In genomic region chr18:48772457-48772856, GRCh38 we compare ENCODE assay signal across 1 cellular context.
TF ChIP-seq lines count a peak whose summit lies in the region.

No MANE protein-coding gene starts in this region.

TF ChIP-seq in HEK293, 187 proteins besides CTCF, POLR2A, EP300 and RAD21 (continued from another document):
- TF ChIP-seq, protein P1, sequence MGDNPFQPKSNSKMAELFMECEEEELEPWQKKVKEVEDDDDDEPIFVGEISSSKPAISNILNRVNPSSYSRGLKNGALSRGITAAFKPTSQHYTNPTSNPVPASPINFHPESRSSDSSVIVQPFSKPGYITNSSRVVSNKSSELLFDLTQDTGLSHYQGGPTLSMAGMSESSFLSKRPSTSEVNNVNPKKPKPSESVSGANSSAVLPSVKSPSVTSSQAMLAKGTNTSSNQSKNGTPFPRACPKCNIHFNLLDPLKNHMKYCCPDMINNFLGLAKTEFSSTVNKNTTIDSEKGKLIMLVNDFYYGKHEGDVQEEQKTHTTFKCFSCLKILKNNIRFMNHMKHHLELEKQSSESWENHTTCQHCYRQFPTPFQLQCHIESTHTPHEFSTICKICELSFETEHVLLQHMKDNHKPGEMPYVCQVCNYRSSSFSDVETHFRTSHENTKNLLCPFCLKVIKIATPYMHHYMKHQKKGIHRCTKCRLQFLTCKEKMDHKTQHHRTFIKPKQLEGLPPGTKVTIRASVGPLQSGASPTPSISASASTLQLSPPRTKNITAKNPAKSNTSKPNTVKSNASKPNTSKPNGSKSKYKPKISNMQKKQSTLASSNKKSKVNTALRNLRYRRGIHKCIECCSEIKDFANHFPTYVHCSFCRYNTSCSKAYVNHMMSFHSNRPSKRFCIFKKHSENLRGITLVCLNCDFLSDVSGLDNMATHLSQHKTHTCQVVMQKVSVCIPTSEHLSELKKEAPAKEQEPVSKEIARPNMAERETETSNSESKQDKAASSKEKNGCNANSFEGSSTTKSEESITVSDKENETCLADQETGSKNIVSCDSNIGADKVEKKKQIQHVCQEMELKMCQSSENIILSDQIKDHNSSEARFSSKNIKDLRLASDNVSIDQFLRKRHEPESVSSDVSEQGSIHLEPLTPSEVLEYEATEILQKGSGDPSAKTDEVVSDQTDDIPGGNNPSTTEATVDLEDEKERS (tag by site-specific recombination; IDR thresholded peaks at IDR 0.05): peak; percentile 87; the same call in 1 of the 2 replicates
- TF ChIP-seq ZNF146 (tag by site-specific recombination; IDR thresholded peaks at IDR 0.05): peak; percentile 99
- TF ChIP-seq ZNF830 (tag by site-specific recombination; IDR thresholded peaks at IDR 0.05; ENCODE audit: low read depth): no peak
- peak; percentile 82; the same call in 1 of the 2 replicates for TF ChIP-seq ZNF580 (tag by site-specific recombination; IDR thresholded peaks at IDR 0.05)
- TF ChIP-seq ZBTB21 (tag by site-specific recombination; IDR thresholded peaks at IDR 0.05): no peak
- TF ChIP-seq ZIC2 (tag by site-specific recombination; IDR thresholded peaks at IDR 0.05): no peak
- TF ChIP-seq ZNF501 (tag by site-specific recombination; IDR thresholded peaks at IDR 0.05): no peak
- no peak for TF ChIP-seq ZNF610 (tag by site-specific recombination; IDR thresholded peaks at IDR 0.05; ENCODE audit: borderline replicate concordance)
- TF ChIP-seq, protein P2, sequence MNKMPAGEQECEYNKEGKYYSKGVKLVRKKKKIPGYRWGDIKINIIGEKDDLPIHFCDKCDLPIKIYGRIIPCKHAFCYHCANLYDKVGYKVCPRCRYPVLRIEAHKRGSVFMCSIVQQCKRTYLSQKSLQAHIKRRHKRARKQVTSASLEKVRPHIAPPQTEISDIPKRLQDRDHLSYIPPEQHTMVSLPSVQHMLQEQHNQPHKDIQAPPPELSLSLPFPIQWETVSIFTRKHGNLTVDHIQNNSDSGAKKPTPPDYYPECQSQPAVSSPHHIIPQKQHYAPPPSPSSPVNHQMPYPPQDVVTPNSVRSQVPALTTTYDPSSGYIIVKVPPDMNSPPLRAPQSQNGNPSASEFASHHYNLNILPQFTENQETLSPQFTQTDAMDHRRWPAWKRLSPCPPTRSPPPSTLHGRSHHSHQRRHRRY (tag by site-specific recombination; IDR thresholded peaks at IDR 0.05): no peak
- TF ChIP-seq, protein P3, sequence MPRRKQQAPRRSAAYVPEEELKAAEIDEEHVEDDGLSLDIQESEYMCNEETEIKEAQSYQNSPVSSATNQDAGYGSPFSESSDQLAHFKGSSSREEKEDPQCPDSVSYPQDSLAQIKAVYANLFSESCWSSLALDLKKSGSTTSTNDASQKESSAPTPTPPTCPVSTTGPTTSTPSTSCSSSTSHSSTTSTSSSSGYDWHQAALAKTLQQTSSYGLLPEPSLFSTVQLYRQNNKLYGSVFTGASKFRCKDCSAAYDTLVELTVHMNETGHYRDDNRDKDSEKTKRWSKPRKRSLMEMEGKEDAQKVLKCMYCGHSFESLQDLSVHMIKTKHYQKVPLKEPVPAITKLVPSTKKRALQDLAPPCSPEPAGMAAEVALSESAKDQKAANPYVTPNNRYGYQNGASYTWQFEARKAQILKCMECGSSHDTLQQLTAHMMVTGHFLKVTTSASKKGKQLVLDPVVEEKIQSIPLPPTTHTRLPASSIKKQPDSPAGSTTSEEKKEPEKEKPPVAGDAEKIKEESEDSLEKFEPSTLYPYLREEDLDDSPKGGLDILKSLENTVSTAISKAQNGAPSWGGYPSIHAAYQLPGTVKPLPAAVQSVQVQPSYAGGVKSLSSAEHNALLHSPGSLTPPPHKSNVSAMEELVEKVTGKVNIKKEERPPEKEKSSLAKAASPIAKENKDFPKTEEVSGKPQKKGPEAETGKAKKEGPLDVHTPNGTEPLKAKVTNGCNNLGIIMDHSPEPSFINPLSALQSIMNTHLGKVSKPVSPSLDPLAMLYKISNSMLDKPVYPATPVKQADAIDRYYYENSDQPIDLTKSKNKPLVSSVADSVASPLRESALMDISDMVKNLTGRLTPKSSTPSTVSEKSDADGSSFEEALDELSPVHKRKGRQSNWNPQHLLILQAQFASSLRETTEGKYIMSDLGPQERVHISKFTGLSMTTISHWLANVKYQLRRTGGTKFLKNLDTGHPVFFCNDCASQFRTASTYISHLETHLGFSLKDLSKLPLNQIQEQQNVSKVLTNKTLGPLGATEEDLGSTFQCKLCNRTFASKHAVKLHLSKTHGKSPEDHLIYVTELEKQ (tag by site-specific recombination; IDR thresholded peaks at IDR 0.05; ENCODE audit: borderline replicate concordance): 0 out of 2 replicates have a peak, but pooled peaks have one; percentile 18
